ENCODE assay signal across 28 cellular contexts in the genomic region with DNA sequence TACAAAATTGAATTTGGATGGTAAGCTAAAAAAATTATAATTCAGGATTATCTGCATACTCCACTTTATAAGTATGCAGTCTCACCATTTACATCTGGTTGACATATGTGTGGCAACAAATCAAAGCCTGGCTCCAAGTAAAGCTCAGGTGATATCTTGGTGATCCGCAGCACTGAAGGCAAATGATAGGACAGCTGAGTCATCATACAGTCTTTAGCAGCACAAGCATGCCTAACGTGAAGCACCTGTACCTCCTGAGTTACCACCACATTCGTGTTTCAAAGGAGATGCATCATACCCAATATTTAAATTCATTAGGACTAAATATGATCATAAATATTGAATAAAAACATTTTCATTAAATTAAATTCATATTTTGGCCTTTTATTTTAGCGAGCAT. TPM values are rescaled to one million over a fixed set of nuclear protein-coding genes. Genes with fewer than 3 reads are reported as not detected.
DNase-seq lines count a peak whose midpoint lies in the region; ATAC-seq, FAIRE-seq and TF ChIP-seq lines count a peak whose summit lies in the region.
"Had no signal": no experiment of that assay in that cellular context is flagged by ENCODE, and none has a peak within 500 bp of the region (broad histone marks: within the 10 kb centered on the region; RNA-seq: fewer than 3 reads in every experiment).

No MANE protein-coding gene starts in this region.

- H3K36me3 ChIP-seq in K562 (ENCODE audit: control insufficient read depth, insufficient read depth, low read length), result no peaks in the 10 kb centered on the region
- H3K36me3 ChIP-seq in trophoblast cell (ENCODE audit: control insufficient read depth in 1 of 2, insufficient read depth in 2 of 2, low read length in 2 of 2), result no peaks in the 10 kb centered on the region
- no peaks in the 10 kb centered on the region for H3K36me3 ChIP-seq in BE2C
- H3K36me3 ChIP-seq: BLaER1 had no signal

- H3K27ac ChIP-seq in HL-60 (replicated peaks) (peak overlapping the region; percentile 96), K562 (ENCODE audit: extremely low read depth, low read depth, low read length) (no peak overlapping the region), trophoblast cell (ENCODE audit: low read depth, low read length) (no peak overlapping the region)
- H3K27ac ChIP-seq: BLaER1 had no signal

- intact Hi-C loops in K562 (cut with micrococcal nuclease), result no loop called here

- H3K79me1 ChIP-seq in trophoblast cell (ENCODE audit: low read length), result no peaks in the 10 kb centered on the region

- H4K20me1 ChIP-seq in K562 (replicated peaks; ENCODE audit: control insufficient read depth, insufficient read depth, low read length), result no peaks in the 10 kb centered on the region
- H4K20me1 ChIP-seq: BLaER1 had no signal

- FAIRE-seq in K562 (lab: Jason Lieb, UNC), result no peak
- FAIRE-seq: A204.1, GM12878, GM18507 had no signal

- no peak for TF ChIP-seq EP300 in K562 (IDR thresholded peaks at IDR 0.05; ENCODE audit: low read length)

- H2AK5ac ChIP-seq in trophoblast cell (ENCODE audit: low read length), result no peak overlapping the region

- H2AFZ ChIP-seq in K562 (ENCODE audit: low read depth, low read length), result no peak overlapping the region
- H2AFZ ChIP-seq in trophoblast cell (ENCODE audit: insufficient read depth, low read length, poor library complexity), result no peak overlapping the region

- no peaks in the 10 kb centered on the region for H3K9me1 ChIP-seq in K562 (ENCODE audit: control insufficient read depth, insufficient read depth, low read length)

- peaks cover 7% of the 10 kb centered on the region for H3K27me3 Mint-ChIP-seq in activated naive CD8-positive, alpha-beta T cell treated with anti-CD3 and anti-CD28 coated beads, Interleukin-2, amount 50 U/mL, for 24 hours

- H2BK5ac ChIP-seq in trophoblast cell (ENCODE audit: low read depth, low read length, poor library complexity), result no peak overlapping the region

- H3K9ac ChIP-seq in K562 (ENCODE audit: insufficient read depth in 1 of 2, low read depth in 2 of 2, low read length in 2 of 2), result no peak overlapping the region
- no peak overlapping the region for H3K9ac ChIP-seq in trophoblast cell (ENCODE audit: low read length)
- H3K9ac ChIP-seq: BLaER1 had no signal

- no peak overlapping the region for H3K27ac Mint-ChIP-seq in activated naive CD8-positive, alpha-beta T cell treated with anti-CD3 and anti-CD28 coated beads, Interleukin-2, amount 50 U/mL, for 24 hours
- H3K27ac Mint-ChIP-seq: B cell; CD4-positive, alpha-beta memory T cell; CD4-positive, CD25-positive, alpha-beta regulatory T cell; CD8-positive, alpha-beta memory T cell had no signal

- DNase-seq in HL-60 (ENCODE audit: low read depth in 1 of 2, low spot score in 1 of 2), result no peak
- peak; percentile 19 for DNase-seq in RPMI7951 (ENCODE audit: low read depth)
- no peak for DNase-seq in K562 (ENCODE audit: extremely low read depth in 1 of 4, low spot score in 3 of 4)
- DNase-seq in trophoblast cell, result no peak
- no peak for DNase-seq in activated naive CD8-positive, alpha-beta T cell treated with anti-CD3 and anti-CD28 coated beads, Interleukin-2, amount 50 U/mL, for 24 hours
- DNase-seq in BE2C, result no peak
- DNase-seq in stimulated activated CD8-positive, alpha-beta memory T cell treated with anti-CD3 and anti-CD28 coated beads, Interleukin-4, amount 100 ng/mL, for 48 hours, result no peak
- DNase-seq: 8988T; ACHN; AML-193; C1 segment of cervical spinal cord; CD4-positive, alpha-beta memory T cell; CD4-positive, CD25-positive, alpha-beta regulatory T cell; CD8-positive, alpha-beta memory T cell; COR-L47; DMS 273 treated with DMSO at 0.1 percent for 48 hours; DMS153; DMS53; DMS79; DND-41; EL; GDM1 had no signal

- H3K4me3 Mint-ChIP-seq in activated naive CD8-positive, alpha-beta T cell treated with anti-CD3 and anti-CD28 coated beads, Interleukin-2, amount 50 U/mL, for 24 hours, result no peak overlapping the region
- H3K4me3 Mint-ChIP-seq: B cell; CD14-positive monocyte; CD4-positive, alpha-beta memory T cell; CD4-positive, CD25-positive, alpha-beta regulatory T cell; CD8-positive, alpha-beta memory T cell had no signal

- BruUV-seq in K562 (replicated peaks; lab: Mats Ljungman, UMichigan), result no TSS peak

- 0% methylated on average over 4 of the region's 4 CpGs for WGBS in K562 (ENCODE audit: insufficient coverage, low coverage, missing lambda C conversion rate)
- WGBS in trophoblast cell (ENCODE audit: extremely low coverage, insufficient coverage, insufficient read length), result no CpG with 5 or more reads among the region's 4 CpGs

- in situ Hi-C loops in K562 (cut with MboI), result no loop called here

- H3K23ac ChIP-seq in trophoblast cell (ENCODE audit: low read length), result peak overlapping the region; percentile 13

- no peak overlapping the region for H3K14ac ChIP-seq in trophoblast cell (ENCODE audit: low read length)

- H3K4ac ChIP-seq in trophoblast cell (ENCODE audit: low read depth, low read length), result no peak overlapping the region

- TF ChIP-seq POLR2A in K562 (conservative IDR thresholded peaks at IDR 0.05), result no peak

- H3K4me2 ChIP-seq in K562 (ENCODE audit: insufficient read depth, low read length), result no peak overlapping the region
- H3K4me2 ChIP-seq in trophoblast cell (ENCODE audit: low read length), result no peak overlapping the region
- H3K4me2 ChIP-seq: BLaER1 had no signal

- no peak for TF ChIP-seq CTCF in HL-60 (IDR thresholded peaks at IDR 0.05; ENCODE audit: insufficient read depth, low read length)
- TF ChIP-seq CTCF in K562 (IDR thresholded peaks at IDR 0.05 in 2 of 3, conservative IDR thresholded peaks at IDR 0.05 in 1 of 3; ENCODE audit: insufficient read depth in 2 of 3, low read depth in 1 of 3, low read length in 3 of 3), result no peak
- TF ChIP-seq CTCF in BE2C (IDR thresholded peaks at IDR 0.05; ENCODE audit: low read depth, low read length), result no peak

- H4K8ac ChIP-seq in trophoblast cell (ENCODE audit: low read depth, low read length), result no peak overlapping the region

- H3K4me3 ChIP-seq in HL-60 (replicated peaks; ENCODE audit: insufficient read depth, low read length), result no peak overlapping the region
- no peak overlapping the region for H3K4me3 ChIP-seq in K562
- H3K4me3 ChIP-seq in trophoblast cell (ENCODE audit: low read depth, low read length), result no peak overlapping the region
- H3K4me3 ChIP-seq in BE2C (ENCODE audit: low read depth, low read length), result no peak overlapping the region
- H3K4me3 ChIP-seq: BLaER1, GM12878 had no signal

- H3K4me1 ChIP-seq in K562 (replicated peaks in 1 of 2; ENCODE audit: control insufficient read depth in 2 of 2, insufficient read depth in 2 of 2, low read length in 2 of 2) (no peaks in the 10 kb centered on the region), trophoblast cell (ENCODE audit: control insufficient read depth in 1 of 2, insufficient read depth in 2 of 2, low read length in 2 of 2) (no peaks in the 10 kb centered on the region), BE2C (no peaks in the 10 kb centered on the region)
- H3K4me1 ChIP-seq: BLaER1 had no signal

- H3K36me3 Mint-ChIP-seq in activated naive CD8-positive, alpha-beta T cell treated with anti-CD3 and anti-CD28 coated beads, Interleukin-2, amount 50 U/mL, for 24 hours (ENCODE audit: low read depth), result no peaks in the 10 kb centered on the region
- H3K36me3 Mint-ChIP-seq: CD14-positive monocyte; CD4-positive, alpha-beta memory T cell; CD4-positive, CD25-positive, alpha-beta regulatory T cell; CD8-positive, alpha-beta memory T cell had no signal

- H3K4me1 Mint-ChIP-seq in activated naive CD8-positive, alpha-beta T cell treated with anti-CD3 and anti-CD28 coated beads, Interleukin-2, amount 50 U/mL, for 24 hours, result no peaks in the 10 kb centered on the region

- H3K9me3 ChIP-seq in K562 (replicated peaks; ENCODE audit: control insufficient read depth, insufficient read depth, low read depth, low read length) (no peaks in the 10 kb centered on the region), trophoblast cell (ENCODE audit: insufficient read depth, low read depth, low read length) (no peaks in the 10 kb centered on the region), BE2C (no peaks in the 10 kb centered on the region)
- H3K9me3 ChIP-seq: BLaER1 had no signal

- no peak overlapping the region for H4K12ac ChIP-seq in trophoblast cell (ENCODE audit: low read depth, low read length)

- no peaks in the 10 kb centered on the region for H3K9me3 Mint-ChIP-seq in activated naive CD8-positive, alpha-beta T cell treated with anti-CD3 and anti-CD28 coated beads, Interleukin-2, amount 50 U/mL, for 24 hours
- H3K9me3 Mint-ChIP-seq: CD14-positive monocyte; CD4-positive, alpha-beta memory T cell; CD8-positive, alpha-beta memory T cell had no signal

- no peak overlapping the region for H4K91ac ChIP-seq in trophoblast cell (ENCODE audit: low read depth, low read length)

- H3K79me2 ChIP-seq in K562 (ENCODE audit: control insufficient read depth, insufficient read depth, low read length) (no peaks in the 10 kb centered on the region), trophoblast cell (ENCODE audit: control insufficient read depth, insufficient read depth, low read length, poor library complexity) (no peaks in the 10 kb centered on the region)

- no peak overlapping the region for H3K18ac ChIP-seq in trophoblast cell (ENCODE audit: low read length)

- no peak for ATAC-seq in K562
- ATAC-seq in activated naive CD8-positive, alpha-beta T cell treated with anti-CD3 and anti-CD28 coated beads, Interleukin-2, amount 50 U/mL, for 24 hours, result no peak
- ATAC-seq: GM12878 had no signal

- H2BK120ac ChIP-seq in trophoblast cell (ENCODE audit: insufficient read depth, low read length, poor library complexity), result no peak overlapping the region

- CTCF ChIA-PET in K562 (lab: Yijun Ruan, JAX; ENCODE audit: low intra/inter-chr PET ratio), result no interaction called here

- no peak for TF ChIP-seq RAD21 in K562 (CRISPR knock-in tag; conservative IDR thresholded peaks at IDR 0.05 in 1 of 2, IDR thresholded peaks at IDR 0.05 in 1 of 2)

- POLR2A ChIA-PET in K562 (lab: Yijun Ruan, JAX), result interaction anchor here (0.6 to 1.0 kb wide), 3 partner anchors 9 to 17 kb away, joined by 3 read pairs; no protein-coding TSS in a partner anchor

- no peak overlapping the region for H2BK12ac ChIP-seq in trophoblast cell (ENCODE audit: low read length)

- H3K27me3 ChIP-seq in HL-60 (ENCODE audit: insufficient read depth, poor library complexity, severe bottlenecking) (no peaks in the 10 kb centered on the region), K562 (ENCODE audit: control insufficient read depth in 2 of 2, insufficient read depth in 2 of 2, low read length in 2 of 2) (peaks cover 3 to 5% of the 10 kb centered on the region in 2 experiments; a peak in 4 of 5 replicates), trophoblast cell (ENCODE audit: insufficient read depth, low read length) (no peaks in the 10 kb centered on the region), BE2C (peaks cover 3% of the 10 kb centered on the region; the same call in 1 of the 2 replicates)
- H3K27me3 ChIP-seq: BLaER1 had no signal

RNA-seq across cellular contexts. Expression of gene STX11, which starts 11.8 kb away (rescaled TPM):
- total RNA-seq in RPMI7951 (2014; rRNA removed; shearing (Covaris generic)), result 0.96 and 2.0 TPM in 2 replicates
- total RNA-seq in K562 (2011; cell fraction: chromatin; rRNA removed; ENCODE audit: low replicate concordance), result 0.44 TPM in 1 of 2 replicates, not detected in the other
- 0.17 TPM in 1 of 2 replicates, not detected in the other for total RNA-seq in K562 (2011; cell fraction: nucleolus; rRNA removed)
- total RNA-seq in K562 (2011; cell fraction: nucleoplasm; rRNA removed), result 0.38 and 0.44 TPM in 2 replicates
- total RNA-seq in K562 (2014; rRNA removed), result 0.73 and 0.86 TPM in 2 replicates
- total RNA-seq in K562 (2014; rRNA removed; fragmentation: Illumina TruSeq; extraction: Trizol), result 0.29 and 0.45 TPM in 2 replicates
- 0.51 and 0.53 TPM in 2 replicates for total RNA-seq in K562 (2015; rRNA removed; fragmentation: Illumina TruSeq; extraction: Trizol)
- total RNA-seq in K562 (2021), result 0.47 and 0.51 TPM in 2 replicates
- polyA plus RNA-seq in K562 (2011; rRNA removed), result 0.40 and 1.2 TPM in 2 replicates
- polyA plus RNA-seq in K562 (2011; cell fraction: cytosol; rRNA removed), result 0.31 and 1.0 TPM in 2 replicates
- polyA plus RNA-seq in K562 (2011; cell fraction: nucleus; rRNA removed), result 0.23 and 0.87 TPM in 2 replicates
- 0.40 and 0.73 TPM in 2 replicates for polyA plus RNA-seq in K562 (2012)
- 0.54 and 0.56 TPM in 2 replicates for polyA plus RNA-seq in K562 (2014; fragmentation: Illumina TruSeq; extraction: Trizol)
- under 1 TPM; 0.06 to 0.07 TPM for polyA plus RNA-seq in K562 (2014; fragmentation: Nextera tagmentation; extraction: Ambion mirVana)
- 0.29 and 1.6 TPM in 2 replicates for polyA plus RNA-seq in K562 (2014; rRNA removed)
- 0.21 and 1.1 TPM in 2 replicates for polyA minus RNA-seq in K562 (2011; rRNA and poly(A)+ RNA removed)
- 0.91 TPM in 1 of 2 replicates, not detected in the other for polyA minus RNA-seq in K562 (2011; cell fraction: cytosol; rRNA and poly(A)+ RNA removed)
- polyA minus RNA-seq in K562 (2011; cell fraction: nucleus; rRNA and poly(A)+ RNA removed), result 0.13 and 1.3 TPM in 2 replicates
- 1.7 and 2.3 TPM in 2 replicates for polyA plus RNA-seq in trophoblast cell (2013)
- not detected for polyA plus RNA-seq in BE2C (2012; ENCODE audit: insufficient read depth, insufficient read length, low read depth)

RNA-seq across cellular contexts. Expression of gene SF3B5, which starts 43.2 kb away (rescaled TPM):
- 264 and 311 TPM in 2 replicates for total RNA-seq in RPMI7951 (2014; rRNA removed; shearing (Covaris generic))
- total RNA-seq in K562 (2011; cell fraction: chromatin; rRNA removed; ENCODE audit: low replicate concordance), result 24.3 and 54.9 TPM in 2 replicates
- total RNA-seq in K562 (2011; cell fraction: nucleolus; rRNA removed), result 129 and 134 TPM in 2 replicates
- 82.1 and 112 TPM in 2 replicates for total RNA-seq in K562 (2011; cell fraction: nucleoplasm; rRNA removed)
- total RNA-seq in K562 (2014; rRNA removed) (292 and 479 TPM in 2 replicates), K562 (2014; rRNA removed; fragmentation: Illumina TruSeq; extraction: Trizol) (133 and 238 TPM in 2 replicates), K562 (2015; rRNA removed; fragmentation: Illumina TruSeq; extraction: Trizol) (337 and 357 TPM in 2 replicates), K562 (2021) (399 and 440 TPM in 2 replicates)
- polyA plus RNA-seq in K562 (2011; rRNA removed) (407 and 453 TPM in 2 replicates), K562 (2014; fragmentation: Illumina TruSeq; extraction: Trizol) (538 and 635 TPM in 2 replicates), K562 (2014; fragmentation: Nextera tagmentation; extraction: Ambion mirVana) (1,000 to 10,000 TPM; 1,065 to 1,211 TPM), K562 (2014; rRNA removed) (552 and 569 TPM in 2 replicates)
- 924 and 1,390 TPM in 2 replicates for polyA plus RNA-seq in K562 (2011; cell fraction: cytosol; rRNA removed)
- polyA plus RNA-seq in K562 (2011; cell fraction: nucleus; rRNA removed), result 281 and 290 TPM in 2 replicates
- polyA plus RNA-seq in K562 (2012), result 381 and 451 TPM in 2 replicates
- polyA minus RNA-seq in K562 (2011; rRNA and poly(A)+ RNA removed), result 129 and 212 TPM in 2 replicates
- 181 and 196 TPM in 2 replicates for polyA minus RNA-seq in K562 (2011; cell fraction: cytosol; rRNA and poly(A)+ RNA removed)
- polyA minus RNA-seq in K562 (2011; cell fraction: nucleus; rRNA and poly(A)+ RNA removed), result 64.5 and 102 TPM in 2 replicates
- 171 and 172 TPM in 2 replicates for polyA plus RNA-seq in trophoblast cell (2013)
- polyA plus RNA-seq in BE2C (2012; ENCODE audit: insufficient read depth, insufficient read length, low read depth), result 305 TPM
